14 cellular contexts compared by ENCODE assay signal in genomic region chr15:90141646-90142045, GRCh38. TPM values are rescaled to one million over a fixed set of nuclear protein-coding genes. Genes with fewer than 3 reads are reported as not detected.
DNase-seq lines count a peak whose midpoint lies in the region; ATAC-seq and TF ChIP-seq lines count a peak whose summit lies in the region.
"Had no signal": no experiment of that assay in that cellular context is flagged by ENCODE, and none has a peak within 500 bp of the region (broad histone marks: within the 10 kb centered on the region; RNA-seq: fewer than 3 reads in every experiment).

No MANE protein-coding gene starts in this region.

- no peak for ATAC-seq in activated naive CD8-positive, alpha-beta T cell treated with anti-CD3 and anti-CD28 coated beads, Interleukin-2, amount 10 ng/mL, durations not matched to agents 7 days and 5 days (ENCODE audit: low read depth)
- ATAC-seq in HG03520 (IDR thresholded peaks at IDR 0.05; ENCODE audit: unreplicated experiment): no peak
- ATAC-seq: stimulated activated naive CD8-positive, alpha-beta T cell treated with anti-CD3 and anti-CD28 coated beads, Interleukin-15, Interleukin-2, amounts not matched to agents 100 U/mL and 50 U/mL, for 24 hours had no signal

- peaks cover 26% of the 10 kb centered on the region for H3K4me1 Mint-ChIP-seq in activated naive CD8-positive, alpha-beta T cell treated with anti-CD3 and anti-CD28 coated beads, Interleukin-2, amount 10 ng/mL, durations not matched to agents 7 days and 5 days

- no peaks in the 10 kb centered on the region for H3K27me3 ChIP-seq in HL-60 (ENCODE audit: insufficient read depth, poor library complexity, severe bottlenecking)
- H3K27me3 ChIP-seq: BLaER1 had no signal

- H3K4me3 Mint-ChIP-seq in activated naive CD8-positive, alpha-beta T cell treated with anti-CD3 and anti-CD28 coated beads, Interleukin-2, amount 10 ng/mL, durations not matched to agents 7 days and 5 days: no peak overlapping the region

- H3K9me3 Mint-ChIP-seq in activated naive CD8-positive, alpha-beta T cell treated with anti-CD3 and anti-CD28 coated beads, Interleukin-2, amount 10 ng/mL, durations not matched to agents 7 days and 5 days: peaks cover 9% of the 10 kb centered on the region

- H3K27ac Mint-ChIP-seq in activated naive CD8-positive, alpha-beta T cell treated with anti-CD3 and anti-CD28 coated beads, Interleukin-2, amount 10 ng/mL, durations not matched to agents 7 days and 5 days: peak overlapping the region; percentile 6

- no peaks in the 10 kb centered on the region for H3K27me3 Mint-ChIP-seq in activated naive CD8-positive, alpha-beta T cell treated with anti-CD3 and anti-CD28 coated beads, Interleukin-2, amount 10 ng/mL, durations not matched to agents 7 days and 5 days

- POLR2A ChIA-PET in activated naive CD8-positive, alpha-beta T cell treated with anti-CD3 and anti-CD28 coated beads, Interleukin-2, amount 10 ng/mL, durations not matched to agents 7 days and 5 days (lab: Charles Lee): interaction anchor here (1.2 to 2.4 kb wide), 3 partner anchors 39 to 124 kb away, joined by 3 to 7 read pairs (median 7); partner anchors contain the start of genes CIB1, GDPGP1, IDH2 and NGRN

- no peak for TF ChIP-seq CTCF in HL-60 (IDR thresholded peaks at IDR 0.05; ENCODE audit: insufficient read depth, low read length)

- no peak overlapping the region for H3K4me3 ChIP-seq in HL-60 (replicated peaks; ENCODE audit: insufficient read depth, low read length)
- H3K4me3 ChIP-seq: BLaER1 had no signal

- DNase-seq in AG20443 (ENCODE audit: low spot score) (peak; percentile 34), HL-60 (ENCODE audit: low read depth in 1 of 2, low spot score in 1 of 2) (peak; percentile 28), iris pigment epithelial cell (ENCODE audit: low read depth) (peak; percentile 48), NCI-H128 (lab: John Stamatoyannopoulos, UW; ENCODE audit: unreplicated experiment) (no peak), NCI-H1048 (lab: John Stamatoyannopoulos, UW) (no peak), middle frontal gyrus (ENCODE audit: extremely low spot score, low spot score) (no peak)
- no peak for DNase-seq in activated naive CD8-positive, alpha-beta T cell treated with anti-CD3 and anti-CD28 coated beads, Interleukin-2, amount 10 ng/mL, durations not matched to agents 7 days and 5 days
- DNase-seq: aorta; KG1; OCI-M1; stimulated activated CD4-positive, alpha-beta T cell treated with anti-CD3 and anti-CD28 coated beads, Interleukin-2, amount 100 ng/mL, for 48 hours; stimulated activated naive CD8-positive, alpha-beta T cell treated with anti-CD3 and anti-CD28 coated beads, Interleukin-15, Interleukin-2, amounts not matched to agents 100 U/mL and 50 U/mL, for 24 hours had no signal

- peak overlapping the region; percentile 92 for H3K27ac ChIP-seq in HL-60 (replicated peaks)

- peaks cover 6% of the 10 kb centered on the region for H3K36me3 Mint-ChIP-seq in activated naive CD8-positive, alpha-beta T cell treated with anti-CD3 and anti-CD28 coated beads, Interleukin-2, amount 10 ng/mL, durations not matched to agents 7 days and 5 days

RNA-seq across cellular contexts. Expression of gene IDH2, which starts 39.4 kb away (rescaled TPM):
- total RNA-seq in activated naive CD8-positive, alpha-beta T cell treated with anti-CD3 and anti-CD28 coated beads, Interleukin-2, amount 10 ng/mL, durations not matched to agents 7 days and 5 days: 100 to 1,000 TPM; 233 to 260 TPM

RNA-seq across cellular contexts. Expression of gene SEMA4B, which starts 59.5 kb away (rescaled TPM):
- 10 to 100 TPM; 14.1 to 15.4 TPM for total RNA-seq in activated naive CD8-positive, alpha-beta T cell treated with anti-CD3 and anti-CD28 coated beads, Interleukin-2, amount 10 ng/mL, durations not matched to agents 7 days and 5 days

Comparison
In these comparisons a context has a peak if more than half of its experiments do, and no peak if none do; other contexts are left out.
1. DNase-seq: peak in AG20443 (single experiment), HL-60 (2 of 2) and iris pigment epithelial cell (single experiment); none in activated naive CD8-positive, alpha-beta T cell treated with anti-CD3 and anti-CD28 coated beads, Interleukin-2, amount 10 ng/mL, durations not matched to agents 7 days and 5 days (single experiment), NCI-H128 (single experiment), NCI-H1048 (single experiment) and middle frontal gyrus (single experiment).